Comparison of ENCODE assay signal across 8 cellular contexts in the genomic region with DNA sequence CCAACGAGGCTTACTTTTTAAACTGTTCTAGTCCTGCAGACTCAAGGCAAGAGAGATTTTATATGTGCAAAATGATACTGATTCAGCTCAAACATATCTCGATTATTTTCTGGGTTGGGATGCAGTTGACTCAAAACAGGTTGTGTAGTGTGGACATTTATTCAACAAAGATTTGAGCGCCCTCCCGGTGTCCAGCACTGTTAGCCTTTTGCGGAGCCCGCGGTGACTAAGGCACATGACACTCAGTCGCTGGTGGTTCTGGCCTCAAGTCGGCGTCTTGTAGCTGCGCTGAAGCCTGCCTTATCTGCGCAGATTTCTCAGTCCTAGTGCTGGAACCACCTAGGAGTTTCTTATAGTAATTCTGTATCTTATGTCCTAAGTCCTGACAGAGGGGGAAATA. TPM values are rescaled to one million over a fixed set of nuclear protein-coding genes. Genes with fewer than 3 reads are reported as not detected.
DNase-seq lines count a peak whose midpoint lies in the region; ATAC-seq and TF ChIP-seq lines count a peak whose summit lies in the region.

No MANE protein-coding gene starts in this region.

- DNase-seq in DMS 273 (lab: John Stamatoyannopoulos, UW; ENCODE audit: unreplicated experiment), result peak; percentile 21
- no peak for DNase-seq in DMS 273 treated with DMSO at 0.1 percent for 48 hours (lab: John Stamatoyannopoulos, UW)
- DNase-seq in NCI-H146 treated with DMSO at 0.1 percent for 48 hours (lab: John Stamatoyannopoulos, UW; ENCODE audit: unreplicated experiment), result peak; percentile 66
- DNase-seq in anterior cingulate cortex (lab: John Stamatoyannopoulos, UW), result peak in 53 of 58 donors; percentile 2 to 81 (median 30)
- peak; percentile 86 for DNase-seq in right atrium auricular region (ENCODE audit: low spot score)
- DNase-seq in NCI-H1105 (lab: John Stamatoyannopoulos, UW), result no peak

- H3K4me2 ChIP-seq in parathyroid adenoma (ENCODE audit: low read length), result peak overlapping the region; percentile 92

- H3K9me3 ChIP-seq in right atrium auricular region (no peaks in the 10 kb centered on the region), parathyroid adenoma (ENCODE audit: control insufficient read depth, low read length) (no peaks in the 10 kb centered on the region)

- H3K27me3 ChIP-seq in right atrium auricular region (no peaks in the 10 kb centered on the region), parathyroid adenoma (ENCODE audit: control insufficient read depth, insufficient read depth, low read length) (no peaks in the 10 kb centered on the region)

- H3K9ac ChIP-seq in parathyroid adenoma, result no peak overlapping the region

- no peak for ATAC-seq in GM18519 (IDR thresholded peaks at IDR 0.05; ENCODE audit: low FRiP score, unreplicated experiment)

- H2AFZ ChIP-seq in parathyroid adenoma, result peak overlapping the region; percentile 65

- H3K79me2 ChIP-seq in parathyroid adenoma, result no peaks in the 10 kb centered on the region

- H3K4me1 ChIP-seq in right atrium auricular region (peaks cover 0 to 30% of the 10 kb centered on the region in 2 donors), parathyroid adenoma (no peaks in the 10 kb centered on the region)

- H3K4me3 ChIP-seq in right atrium auricular region (peak overlapping the region; percentile 80 to 83), parathyroid adenoma (ENCODE audit: low read depth, low read length) (peak overlapping the region; percentile 65)

- peak overlapping the region; percentile 92 to 95 for H3K27ac ChIP-seq in right atrium auricular region
- no peak overlapping the region for H3K27ac ChIP-seq in parathyroid adenoma

- TF ChIP-seq CTCF in right atrium auricular region (IDR thresholded peaks at IDR 0.05) (peak in 1 of 2 donors; percentile 50), parathyroid adenoma (IDR thresholded peaks at IDR 0.05) (no peak)

- H3K36me3 ChIP-seq in right atrium auricular region, result no peaks in the 10 kb centered on the region
- no peaks in the 10 kb centered on the region for H3K36me3 ChIP-seq in parathyroid adenoma (ENCODE audit: control insufficient read depth, insufficient read depth, low read length)

RNA-seq across cellular contexts. Expression of a gene that starts 0.9 kb away (rescaled TPM):
- 10 to 100 TPM; 11.8 to 19.9 TPM for total RNA-seq in right atrium auricular region

Comparison
In these comparisons a context has a peak if more than half of its experiments do, and no peak if none do; other contexts are left out.
1. DNase-seq: peak in DMS 273 (single experiment), NCI-H146 treated with DMSO at 0.1 percent for 48 hours (single experiment), anterior cingulate cortex (53 of 58) and right atrium auricular region (single experiment); none in DMS 273 treated with DMSO at 0.1 percent for 48 hours (single experiment) and NCI-H1105 (single experiment).